In genomic region chr9:134410078-134410834, GRCh38 we compare ENCODE assay signal across 14 cellular contexts.
DNase-seq lines count a peak whose midpoint lies in the region; ATAC-seq and TF ChIP-seq lines count a peak whose summit lies in the region.
"Had no signal": no experiment of that assay in that cellular context is flagged by ENCODE, and none has a peak within 500 bp of the region (broad histone marks: within the 10 kb centered on the region; RNA-seq: fewer than 3 reads in every experiment).

No MANE protein-coding gene starts in this region.

- H3K4me1 Mint-ChIP-seq in GM23338, result peaks cover 16% of the 10 kb centered on the region

- H3K79me2 ChIP-seq in GM23338 (replicated peaks; ENCODE audit: insufficient read depth), result no peaks in the 10 kb centered on the region

- H3K4me3 Mint-ChIP-seq in GM23338, result no peak overlapping the region

- H3K9me3 ChIP-seq in skeletal muscle tissue (ENCODE audit: control insufficient read depth in 3 of 3, low read length in 3 of 3), result no peaks in the 10 kb centered on the region
- H3K9me3 ChIP-seq: ovary had no signal

- H3K9me2 ChIP-seq in GM23338 (ENCODE audit: insufficient read depth), result no peaks in the 10 kb centered on the region

- TF ChIP-seq CTCF in GM23338 (conservative IDR thresholded peaks at IDR 0.05; ENCODE audit: low read depth in 2 of 2), result no peak

- peaks cover 6% of the 10 kb centered on the region for H3K27me3 Mint-ChIP-seq in GM23338 (ENCODE audit: insufficient read depth, low read depth, poor library complexity)

- H4K20me1 ChIP-seq in GM23338 (replicated peaks; ENCODE audit: insufficient read depth), result no peaks in the 10 kb centered on the region

- H3K9ac ChIP-seq in skeletal muscle tissue (ENCODE audit: low read depth in 1 of 3, low read length in 3 of 3), result peak overlapping the region; percentile 61 to 91 (median 73)

- H3K27ac Mint-ChIP-seq in GM23338, result peak overlapping the region; percentile 94

- H3K4me1 ChIP-seq in GM23338 (ENCODE audit: insufficient read depth) (no peaks in the 10 kb centered on the region), skeletal muscle tissue (ENCODE audit: control insufficient read depth in 3 of 3, insufficient read depth in 3 of 3, low read length in 3 of 3) (peaks cover 97 to 100% (median 98%) of the 10 kb centered on the region in 3 donors)

- no peak overlapping the region for H3K4me2 ChIP-seq in GM23338

- no peak overlapping the region for H3K27ac ChIP-seq in GM23338 (ENCODE audit: low read depth)
- peak overlapping the region; percentile 91 for H3K27ac ChIP-seq in skeletal muscle tissue (ENCODE audit: low read depth, low read length)
- H3K27ac ChIP-seq: ovary had no signal

- H3F3A ChIP-seq in GM23338 (replicated peaks; ENCODE audit: low read depth), result no peaks in the 10 kb centered on the region

- H3K27me3 ChIP-seq in GM23338 (ENCODE audit: insufficient read depth) (no peaks in the 10 kb centered on the region), skeletal muscle tissue (ENCODE audit: control insufficient read depth in 3 of 3, insufficient read depth in 3 of 3, low read length in 3 of 3) (no peaks in the 10 kb centered on the region)
- H3K27me3 ChIP-seq: ovary had no signal

- no peak overlapping the region for H2AFZ ChIP-seq in GM23338

- H3K4me3 ChIP-seq in GM23338, result no peak overlapping the region
- no peak overlapping the region for H3K4me3 ChIP-seq in skeletal muscle tissue (ENCODE audit: low read length in 3 of 3)
- H3K4me3 ChIP-seq: ovary had no signal

- no peak for DNase-seq in GM23338 (ENCODE audit: low spot score)
- peak; percentile 23 for DNase-seq in NOMO-1 treated with dmso at 0.1 percent for 144 hours (lab: John Stamatoyannopoulos, UW; ENCODE audit: unreplicated experiment)
- DNase-seq in UCSD-AML1 (lab: John Stamatoyannopoulos, UW; ENCODE audit: unreplicated experiment), result no peak
- no peak for DNase-seq in hepatic stellate cell (ENCODE audit: low spot score)
- DNase-seq: DMS 273 treated with DMSO at 0.1 percent for 48 hours; foreskin fibroblast; kidney glomerular epithelial cell; NCI-H187; ovary; stimulated activated naive CD4-positive, alpha-beta T cell had no signal

- H3K36me3 ChIP-seq in GM23338 (ENCODE audit: insufficient read depth), result no peaks in the 10 kb centered on the region
- peaks cover 0 to 5% (median 5%) of the 10 kb centered on the region in 3 donors for H3K36me3 ChIP-seq in skeletal muscle tissue (ENCODE audit: control insufficient read depth in 3 of 3, insufficient read depth in 3 of 3, low read length in 3 of 3)
- H3K36me3 ChIP-seq: ovary had no signal

- no peaks in the 10 kb centered on the region; the same call in 2 of the 3 replicates for H3K36me3 Mint-ChIP-seq in GM23338 (ENCODE audit: low read depth)

- H3K9me3 Mint-ChIP-seq in GM23338, result no peaks in the 10 kb centered on the region

- ATAC-seq in GM23338, result no peak
- ATAC-seq in esophagus mucosa, result peak; percentile 54
- ATAC-seq in HG02798 (IDR thresholded peaks at IDR 0.05; ENCODE audit: poor library complexity, unreplicated experiment), result no peak
- no peak for ATAC-seq in GM18517 (IDR thresholded peaks at IDR 0.05; ENCODE audit: unreplicated experiment)

TF ChIP-seq in GM23338, 12 proteins besides CTCF, POLR2A, EP300 and RAD21:
- TF ChIP-seq CREB1 (CRISPR knock-in tag; IDR thresholded peaks at IDR 0.05; ENCODE audit: low read depth) (no peak), STAT1 (IDR thresholded peaks at IDR 0.05; ENCODE audit: unreplicated experiment) (no peak), NANOG (IDR thresholded peaks at IDR 0.05; ENCODE audit: borderline replicate concordance) (no peak), EZH2 (IDR thresholded peaks at IDR 0.05; ENCODE audit: low read depth, unreplicated experiment) (no peak), EZH2phosphoT487 (IDR thresholded peaks at IDR 0.05; ENCODE audit: unreplicated experiment) (no peak), JUNB (IDR thresholded peaks at IDR 0.05; ENCODE audit: unreplicated experiment) (no peak), ETS1 (IDR thresholded peaks at IDR 0.05) (no peak), POLR2AphosphoS5 (IDR thresholded peaks at IDR 0.05; ENCODE audit: low read depth) (no peak)
